1 cellular context compared by ENCODE assay signal in genomic region chr11:65430406-65431217, GRCh38.
A peak's percentile ranks its signal among the peaks of the same experiment; 100 is the strongest.
TF ChIP-seq lines count a peak whose summit lies in the region.

No MANE protein-coding gene starts in this region.

TF ChIP-seq in GM12878, 131 proteins besides CTCF, POLR2A, EP300 and RAD21 (continued from another document):
- TF ChIP-seq MAX (IDR thresholded peaks at IDR 0.05; ENCODE audit: low read depth, low read length) (0 out of 2 replicates have a peak, but pooled peaks have one; percentile 16), IKZF1 (conservative IDR thresholded peaks at IDR 0.05) (0 out of 2 replicates have a peak, but pooled peaks have one; percentile 8), BACH1 (IDR thresholded peaks at IDR 0.05; ENCODE audit: borderline replicate concordance) (no peak), MTA2 (IDR thresholded peaks at IDR 0.05; ENCODE audit: low read depth) (no peak), ETV6 (conservative IDR thresholded peaks at IDR 0.05 in 1 of 2, IDR thresholded peaks at IDR 0.05 in 1 of 2; ENCODE audit: borderline replicate concordance in 1 of 2, low read depth in 1 of 2) (peak in 1 of 2 experiments; percentile 7; a peak in 1 of 4 replicates), SKIL (IDR thresholded peaks at IDR 0.05; ENCODE audit: low read depth, poor library complexity, severe bottlenecking) (no peak)
